Comparison of ENCODE assay signal across 1 cellular context in genomic region chr22:33116846-33117547, GRCh38.
TF ChIP-seq lines count a peak whose summit lies in the region.

No MANE protein-coding gene starts in this region.

TF ChIP-seq in HepG2, 621 proteins besides CTCF, POLR2A, EP300 and RAD21:
- TF ChIP-seq MXD3 (CRISPR knock-in tag; IDR thresholded peaks at IDR 0.05): no peak
- TF ChIP-seq NPAS2 (CRISPR knock-in tag; IDR thresholded peaks at IDR 0.05; ENCODE audit: borderline replicate concordance): no peak
- TF ChIP-seq ZSCAN22 (CRISPR knock-in tag; IDR thresholded peaks at IDR 0.05): no peak
- no peak for TF ChIP-seq ARNT2 (CRISPR knock-in tag; IDR thresholded peaks at IDR 0.05; ENCODE audit: low read depth)
- TF ChIP-seq NFYB (CRISPR knock-in tag; IDR thresholded peaks at IDR 0.05): no peak
- TF ChIP-seq ZFP37 (CRISPR knock-in tag; IDR thresholded peaks at IDR 0.05; ENCODE audit: borderline replicate concordance): no peak
- no peak for TF ChIP-seq CHCHD3 (CRISPR knock-in tag; IDR thresholded peaks at IDR 0.05)
- no peak for TF ChIP-seq NR1H2 (CRISPR knock-in tag; IDR thresholded peaks at IDR 0.05; ENCODE audit: borderline replicate concordance, low read depth)
- no peak for TF ChIP-seq DNMT1 (CRISPR knock-in tag; IDR thresholded peaks at IDR 0.05)
- TF ChIP-seq ZGPAT (CRISPR knock-in tag; IDR thresholded peaks at IDR 0.05): no peak
TF ChIP-seq in HepG2: peak in this region for 0.
